ENCODE assay signal across 1 cellular context in genomic region chr5:132528866-132529634, GRCh38.
TF ChIP-seq lines count a peak whose summit lies in the region.

No MANE protein-coding gene starts in this region.

TF ChIP-seq in endothelial cell of umbilical vein, 7 proteins besides CTCF, POLR2A, EP300 and RAD21 (continued from another document):
- TF ChIP-seq POLR2AphosphoS5 (IDR thresholded peaks at IDR 0.05; ENCODE audit: insufficient read depth, low read depth, low read length) (no peak), MAX (IDR thresholded peaks at IDR 0.05; ENCODE audit: insufficient read depth, insufficient read length) (no peak), MYC (IDR thresholded peaks at IDR 0.05; ENCODE audit: low read depth, low read length) (no peak)
TF ChIP-seq in endothelial cell of umbilical vein: peak in this region for 0.
